ENCODE assay signal across 15 cellular contexts in genomic region chr2:223297788-223298187, GRCh38.
DNase-seq lines count a peak whose midpoint lies in the region; TF ChIP-seq lines count a peak whose summit lies in the region.
"Had no signal": no experiment of that assay in that cellular context is flagged by ENCODE, and none has a peak within 500 bp of the region (broad histone marks: within the 10 kb centered on the region; RNA-seq: fewer than 3 reads in every experiment).

No MANE protein-coding gene starts in this region.

- no peak for TF ChIP-seq POLR2A in ovary (IDR thresholded peaks at IDR 0.05)

- H3K4me3 ChIP-seq in fibroblast of mammary gland (ENCODE audit: control insufficient read depth, low read depth, low read length) = no peak overlapping the region
- H3K4me3 ChIP-seq in ovary = no peak overlapping the region
- H3K4me3 ChIP-seq: HAP-1, thyroid gland had no signal

- intact Hi-C loops in ovary (cut with DNase I) = no loop called here

- DNase-seq in Ammon's horn (ENCODE audit: low spot score) = peak; percentile 51
- DNase-seq in NCI-H1105 treated with DMSO at 0.1 percent for 48 hours (lab: John Stamatoyannopoulos, UW) = peak; percentile 85
- peak; percentile 6 for DNase-seq in NCI-H524 treated with DMSO at 0.1 percent for 48 hours (lab: John Stamatoyannopoulos, UW)
- DNase-seq in fibroblast of mammary gland (ENCODE audit: low read depth) = peak; percentile 25
- DNase-seq in chondrocyte (ENCODE audit: low spot score) = no peak
- no peak for DNase-seq in ovary
- no peak for DNase-seq in ecto neural progenitor cell (ENCODE audit: low spot score)
- no peak for DNase-seq in HuH-7 (ENCODE audit: low spot score)
- DNase-seq: activated naive CD8-positive, alpha-beta T cell treated with anti-CD3 and anti-CD28 coated beads, Interleukin-2, amount 10 ng/mL, durations not matched to agents 7 days and 5 days; activated T-cell treated with anti-CD3 and anti-CD28 coated beads, Interleukin-2, amount 50 U/mL, for 24 hours; cerebellar nuclear complex; immature natural killer cell; stimulated activated CD4-positive, alpha-beta T cell treated with anti-CD3 and anti-CD28 coated beads, Interleukin-4, amount 100 ng/mL, for 24 hours; thyroid gland had no signal

- no peaks in the 10 kb centered on the region for H3K27me3 ChIP-seq in ovary
- H3K27me3 ChIP-seq: thyroid gland had no signal

- no peak overlapping the region for H3K27ac Mint-ChIP-seq in chondrocyte (ENCODE audit: unreplicated experiment)
- H3K27ac Mint-ChIP-seq: activated naive CD8-positive, alpha-beta T cell treated with anti-CD3 and anti-CD28 coated beads, Interleukin-2, amount 10 ng/mL, durations not matched to agents 7 days and 5 days; activated T-cell treated with anti-CD3 and anti-CD28 coated beads, Interleukin-2, amount 50 U/mL, for 24 hours; immature natural killer cell had no signal

- TF ChIP-seq CTCF in fibroblast of mammary gland (conservative IDR thresholded peaks at IDR 0.05; ENCODE audit: control insufficient read depth, insufficient read depth, low read depth, low read length) = no peak
- no peak for TF ChIP-seq CTCF in chondrocyte (IDR thresholded peaks at IDR 0.05)
- TF ChIP-seq CTCF in ovary (IDR thresholded peaks at IDR 0.05) = no peak

- H3K27ac ChIP-seq in ovary = no peak overlapping the region
- H3K27ac ChIP-seq: thyroid gland had no signal

- no peak for TF ChIP-seq EP300 in ovary (IDR thresholded peaks at IDR 0.05)

- no peaks in the 10 kb centered on the region for H3K4me1 ChIP-seq in ovary (ENCODE audit: insufficient read depth)
- H3K4me1 ChIP-seq: HAP-1, thyroid gland had no signal

- H3K4me3 Mint-ChIP-seq in chondrocyte (ENCODE audit: unreplicated experiment) = no peak overlapping the region
- H3K4me3 Mint-ChIP-seq: activated naive CD8-positive, alpha-beta T cell treated with anti-CD3 and anti-CD28 coated beads, Interleukin-2, amount 10 ng/mL, durations not matched to agents 7 days and 5 days; activated T-cell treated with anti-CD3 and anti-CD28 coated beads, Interleukin-2, amount 50 U/mL, for 24 hours; immature natural killer cell had no signal

- H3K27me3 Mint-ChIP-seq in chondrocyte (ENCODE audit: low read depth) = no peaks in the 10 kb centered on the region
- H3K27me3 Mint-ChIP-seq: activated naive CD8-positive, alpha-beta T cell treated with anti-CD3 and anti-CD28 coated beads, Interleukin-2, amount 10 ng/mL, durations not matched to agents 7 days and 5 days; activated T-cell treated with anti-CD3 and anti-CD28 coated beads, Interleukin-2, amount 50 U/mL, for 24 hours had no signal

- H3K9me3 Mint-ChIP-seq in chondrocyte (ENCODE audit: low read depth) = peaks cover 3% of the 10 kb centered on the region

- no peaks in the 10 kb centered on the region for H3K36me3 ChIP-seq in ovary
- H3K36me3 ChIP-seq: HAP-1, thyroid gland had no signal

- no peaks in the 10 kb centered on the region for H3K36me3 Mint-ChIP-seq in chondrocyte (ENCODE audit: low read depth)
- H3K36me3 Mint-ChIP-seq: activated naive CD8-positive, alpha-beta T cell treated with anti-CD3 and anti-CD28 coated beads, Interleukin-2, amount 10 ng/mL, durations not matched to agents 7 days and 5 days; immature natural killer cell had no signal

- no peaks in the 10 kb centered on the region for H3K9me3 ChIP-seq in ovary
- H3K9me3 ChIP-seq: HAP-1, thyroid gland had no signal

- no peaks in the 10 kb centered on the region for H3K4me1 Mint-ChIP-seq in chondrocyte (ENCODE audit: low read depth)
- H3K4me1 Mint-ChIP-seq: activated naive CD8-positive, alpha-beta T cell treated with anti-CD3 and anti-CD28 coated beads, Interleukin-2, amount 10 ng/mL, durations not matched to agents 7 days and 5 days; immature natural killer cell had no signal

Comparison
In these comparisons a context has a peak if more than half of its experiments do, and no peak if none do; other contexts are left out.
1. DNase-seq: peak in Ammon's horn (single experiment), NCI-H1105 treated with DMSO at 0.1 percent for 48 hours (single experiment), NCI-H524 treated with DMSO at 0.1 percent for 48 hours (single experiment) and fibroblast of mammary gland (single experiment); none in chondrocyte (single experiment), ovary (0 of 5), ecto neural progenitor cell (single experiment) and HuH-7 (single experiment).